In genomic region chr10:104240078-104240477, GRCh38 we compare ENCODE assay signal across 19 cellular contexts. TPM values are rescaled to one million over a fixed set of nuclear protein-coding genes. Genes with fewer than 3 reads are reported as not detected.
DNase-seq lines count a peak whose midpoint lies in the region; ATAC-seq, FAIRE-seq and TF ChIP-seq lines count a peak whose summit lies in the region.
"Had no signal": no experiment of that assay in that cellular context is flagged by ENCODE, and none has a peak within 500 bp of the region (broad histone marks: within the 10 kb centered on the region; RNA-seq: fewer than 3 reads in every experiment).

No MANE protein-coding gene starts in this region.

- WGBS in K562 (ENCODE audit: insufficient coverage, low coverage, missing lambda C conversion rate): 30% methylated on average over 2 of the region's 2 CpGs

- H4K20me1 ChIP-seq in K562 (replicated peaks; ENCODE audit: control insufficient read depth, insufficient read depth, low read length): no peaks in the 10 kb centered on the region
- H4K20me1 ChIP-seq: BLaER1 had no signal

- H3K9ac ChIP-seq in K562 (ENCODE audit: insufficient read depth in 1 of 2, low read depth in 2 of 2, low read length in 2 of 2): no peak overlapping the region
- H3K9ac ChIP-seq: BLaER1, GM23248 had no signal

- BruUV-seq in K562 (replicated peaks; lab: Mats Ljungman, UMichigan): no TSS peak

- H3K27me3 ChIP-seq in K562 (ENCODE audit: control insufficient read depth in 2 of 2, insufficient read depth in 2 of 2, low read length in 2 of 2): no peaks in the 10 kb centered on the region
- H3K27me3 ChIP-seq: BLaER1 had no signal

- no peak for FAIRE-seq in K562 (lab: Jason Lieb, UNC)
- FAIRE-seq: GM12892, GM18507 had no signal

- TF ChIP-seq POLR2A in NB4 (IDR thresholded peaks at IDR 0.05; ENCODE audit: extremely low read depth, insufficient read length) (no peak), K562 (conservative IDR thresholded peaks at IDR 0.05) (no peak)

- CTCF ChIA-PET in K562 (lab: Yijun Ruan, JAX; ENCODE audit: low intra/inter-chr PET ratio): no interaction called here

- H3K27ac Mint-ChIP-seq in activated naive CD4-positive, alpha-beta T cell treated with anti-CD3 and anti-CD28 coated beads, Interleukin-2, amount 50 U/mL, for 72 hours: no peak overlapping the region
- H3K27ac Mint-ChIP-seq: CD8-positive, alpha-beta T cell had no signal

- no peak for TF ChIP-seq EP300 in K562 (IDR thresholded peaks at IDR 0.05; ENCODE audit: low read length)

- ATAC-seq in K562: peak; percentile 34; the same call in 2 of the 3 replicates
- ATAC-seq in activated naive CD4-positive, alpha-beta T cell treated with anti-CD3 and anti-CD28 coated beads, Interleukin-2, amount 50 U/mL, for 72 hours: no peak
- ATAC-seq: CD8-positive, alpha-beta T cell had no signal

- no peak overlapping the region for H3K4me2 ChIP-seq in K562 (ENCODE audit: insufficient read depth, low read length)
- H3K4me2 ChIP-seq: BLaER1 had no signal

- no peaks in the 10 kb centered on the region for H3K36me3 Mint-ChIP-seq in activated naive CD4-positive, alpha-beta T cell treated with anti-CD3 and anti-CD28 coated beads, Interleukin-2, amount 50 U/mL, for 72 hours
- H3K36me3 Mint-ChIP-seq: CD8-positive, alpha-beta T cell had no signal

- 0 out of 2 replicates have a peak, but pooled peaks cover 1% of the 10 kb centered on the region for H3K9me3 ChIP-seq in K562 (replicated peaks; ENCODE audit: control insufficient read depth, insufficient read depth, low read depth, low read length)
- H3K9me3 ChIP-seq: HAP-1 had no signal

- no peaks in the 10 kb centered on the region for H3K79me2 ChIP-seq in K562 (ENCODE audit: control insufficient read depth, insufficient read depth, low read length)

- no peaks in the 10 kb centered on the region for H3K9me1 ChIP-seq in K562 (ENCODE audit: control insufficient read depth, insufficient read depth, low read length)

- H3K4me3 ChIP-seq in NB4 (ENCODE audit: low read depth, low read length) (no peak overlapping the region), K562 (no peak overlapping the region), foreskin fibroblast (ENCODE audit: low read depth in 1 of 2, low read length in 2 of 2) (no peak overlapping the region)
- H3K4me3 ChIP-seq: BLaER1, GM23248, HAP-1 had no signal

- peaks cover 0 to 8% of the 10 kb centered on the region in 2 experiments; a peak in 3 of 5 replicates for H3K4me1 ChIP-seq in K562 (replicated peaks in 1 of 2; ENCODE audit: control insufficient read depth in 2 of 2, insufficient read depth in 2 of 2, low read length in 2 of 2)
- H3K4me1 ChIP-seq: BLaER1, HAP-1 had no signal

- in situ Hi-C loops in K562 (cut with MboI): no loop called here

- no peak for TF ChIP-seq CTCF in NB4 (IDR thresholded peaks at IDR 0.05; ENCODE audit: low read depth, low read length)
- no peak for TF ChIP-seq CTCF in K562 (IDR thresholded peaks at IDR 0.05 in 2 of 3, conservative IDR thresholded peaks at IDR 0.05 in 1 of 3; ENCODE audit: insufficient read depth in 2 of 3, low read depth in 1 of 3, low read length in 3 of 3)
- no peak for TF ChIP-seq CTCF in foreskin fibroblast (IDR thresholded peaks at IDR 0.05; ENCODE audit: low read depth, low read length)

- DNase-seq in NOMO-1 treated with DMSO at 0.1 percent for 48 hours (lab: John Stamatoyannopoulos, UW; ENCODE audit: unreplicated experiment): peak; percentile 2
- no peak for DNase-seq in NOMO-1 (lab: John Stamatoyannopoulos, UW; ENCODE audit: unreplicated experiment in 2 of 2)
- DNase-seq in NB4 (ENCODE audit: low read depth): peak; percentile 10
- DNase-seq in K562 (ENCODE audit: extremely low read depth in 1 of 4, low spot score in 3 of 4): no peak
- DNase-seq in foreskin fibroblast: no peak
- DNase-seq in pons (ENCODE audit: low spot score): no peak
- no peak for DNase-seq in activated naive CD4-positive, alpha-beta T cell treated with anti-CD3 and anti-CD28 coated beads, Interleukin-2, amount 50 U/mL, for 72 hours (ENCODE audit: low spot score in 2 of 2)
- DNase-seq: 8988T; CD8-positive, alpha-beta T cell; DMS 273 treated with DMSO at 0.1 percent for 48 hours; DMS53; DND-41; EL; GM23248 had no signal

- peak overlapping the region; percentile 70; the same call in 1 of the 2 replicates for H2AFZ ChIP-seq in K562 (ENCODE audit: low read depth, low read length)
- H2AFZ ChIP-seq: GM23248 had no signal

- POLR2A ChIA-PET in K562 (lab: Yijun Ruan, JAX): interaction anchor here (0.5 kb wide), 1 partner anchor 19 kb away, joined by 3 read pairs; no protein-coding TSS in a partner anchor

- no peak overlapping the region for H3K27ac ChIP-seq in K562 (ENCODE audit: extremely low read depth, low read depth, low read length)
- H3K27ac ChIP-seq: BLaER1, GM23248 had no signal

- peaks cover 0 to 6% of the 10 kb centered on the region in 2 donors for H3K9me3 Mint-ChIP-seq in activated naive CD4-positive, alpha-beta T cell treated with anti-CD3 and anti-CD28 coated beads, Interleukin-2, amount 50 U/mL, for 72 hours
- H3K9me3 Mint-ChIP-seq: CD8-positive, alpha-beta T cell had no signal

- intact Hi-C loops in K562 (cut with micrococcal nuclease): no loop called here

- H3K36me3 ChIP-seq in K562 (ENCODE audit: control insufficient read depth, insufficient read depth, low read length): no peaks in the 10 kb centered on the region
- H3K36me3 ChIP-seq: BLaER1, HAP-1 had no signal

- TF ChIP-seq RAD21 in K562 (CRISPR knock-in tag; conservative IDR thresholded peaks at IDR 0.05 in 1 of 2, IDR thresholded peaks at IDR 0.05 in 1 of 2): no peak

RNA-seq across cellular contexts. Expression of gene CFAP43, which starts 7.9 kb away (rescaled TPM):
- total RNA-seq in K562 (2011; cell fraction: chromatin; rRNA removed; ENCODE audit: low replicate concordance): 0.32 and 0.49 TPM in 2 replicates
- 0.17 TPM in 1 of 2 replicates, not detected in the other for total RNA-seq in K562 (2011; cell fraction: nucleolus; rRNA removed)
- 0.51 and 0.99 TPM in 2 replicates for total RNA-seq in K562 (2011; cell fraction: nucleoplasm; rRNA removed)
- total RNA-seq in K562 (2014; rRNA removed) (0.09 and 0.20 TPM in 2 replicates), K562 (2014; rRNA removed; fragmentation: Illumina TruSeq; extraction: Trizol) (0.10 and 0.11 TPM in 2 replicates), K562 (2015; rRNA removed; fragmentation: Illumina TruSeq; extraction: Trizol) (0.11 and 0.15 TPM in 2 replicates), K562 (2021) (0.16 and 0.20 TPM in 2 replicates)
- polyA plus RNA-seq in K562 (2011; rRNA removed) (0.43 and 0.86 TPM in 2 replicates), K562 (2014; fragmentation: Illumina TruSeq; extraction: Trizol) (0.09 TPM in 1 of 2 replicates, not detected in the other), K562 (2014; fragmentation: Nextera tagmentation; extraction: Ambion mirVana) (under 1 TPM in 1 of 2 experiments, not detected in 1; 0.07 TPM), K562 (2014; rRNA removed) (0.04 and 0.54 TPM in 2 replicates)
- polyA plus RNA-seq in K562 (2011; cell fraction: cytosol; rRNA removed): 0.27 and 0.31 TPM in 2 replicates
- 0.83 and 1.0 TPM in 2 replicates for polyA plus RNA-seq in K562 (2011; cell fraction: nucleus; rRNA removed)
- polyA plus RNA-seq in K562 (2012): 0.10 and 0.17 TPM in 2 replicates
- 0.87 and 1.1 TPM in 2 replicates for polyA minus RNA-seq in K562 (2011; rRNA and poly(A)+ RNA removed)
- polyA minus RNA-seq in K562 (2011; cell fraction: cytosol; rRNA and poly(A)+ RNA removed): not detected in 2 replicates
- 0.27 and 0.44 TPM in 2 replicates for polyA minus RNA-seq in K562 (2011; cell fraction: nucleus; rRNA and poly(A)+ RNA removed)
- under 1 TPM in 1 of 2 donors, not detected in 1; 0.19 TPM for total RNA-seq in activated naive CD4-positive, alpha-beta T cell treated with anti-CD3 and anti-CD28 coated beads, Interleukin-2, amount 50 U/mL, for 72 hours
- total RNA-seq: CD8-positive, alpha-beta T cell; GM23248 had no signal

RNA-seq across cellular contexts. Expression of gene GSTO1, which starts 14.6 kb away (rescaled TPM):
- total RNA-seq in K562 (2011; cell fraction: chromatin; rRNA removed; ENCODE audit: low replicate concordance): 31.7 and 33.4 TPM in 2 replicates
- total RNA-seq in K562 (2011; cell fraction: nucleolus; rRNA removed): 55.9 and 65.0 TPM in 2 replicates
- total RNA-seq in K562 (2011; cell fraction: nucleoplasm; rRNA removed): 52.1 and 63.5 TPM in 2 replicates
- 221 and 225 TPM in 2 replicates for total RNA-seq in K562 (2014; rRNA removed)
- total RNA-seq in K562 (2014; rRNA removed; fragmentation: Illumina TruSeq; extraction: Trizol): 237 and 280 TPM in 2 replicates
- 195 and 204 TPM in 2 replicates for total RNA-seq in K562 (2015; rRNA removed; fragmentation: Illumina TruSeq; extraction: Trizol)
- 252 and 275 TPM in 2 replicates for total RNA-seq in K562 (2021)
- polyA plus RNA-seq in K562 (2011; rRNA removed): 401 and 592 TPM in 2 replicates
- polyA plus RNA-seq in K562 (2011; cell fraction: cytosol; rRNA removed): 146 and 208 TPM in 2 replicates
- 83.6 and 116 TPM in 2 replicates for polyA plus RNA-seq in K562 (2011; cell fraction: nucleus; rRNA removed)
- polyA plus RNA-seq in K562 (2012): 188 and 273 TPM in 2 replicates
- 283 and 333 TPM in 2 replicates for polyA plus RNA-seq in K562 (2014; fragmentation: Illumina TruSeq; extraction: Trizol)
- 100 to 1,000 TPM; 136 to 205 TPM for polyA plus RNA-seq in K562 (2014; fragmentation: Nextera tagmentation; extraction: Ambion mirVana)
- polyA plus RNA-seq in K562 (2014; rRNA removed): 315 and 359 TPM in 2 replicates
- 170 and 176 TPM in 2 replicates for polyA minus RNA-seq in K562 (2011; rRNA and poly(A)+ RNA removed)
- polyA minus RNA-seq in K562 (2011; cell fraction: cytosol; rRNA and poly(A)+ RNA removed): 104 and 123 TPM in 2 replicates
- 32.2 and 48.5 TPM in 2 replicates for polyA minus RNA-seq in K562 (2011; cell fraction: nucleus; rRNA and poly(A)+ RNA removed)
- total RNA-seq in activated naive CD4-positive, alpha-beta T cell treated with anti-CD3 and anti-CD28 coated beads, Interleukin-2, amount 50 U/mL, for 72 hours: 100 to 1,000 TPM; 232 to 431 TPM

RNA-seq across cellular contexts. Expression of gene GSTO2, which starts 28.9 kb away (rescaled TPM):
- total RNA-seq in K562 (2011; cell fraction: chromatin; rRNA removed; ENCODE audit: low replicate concordance): 0.79 and 1.1 TPM in 2 replicates
- total RNA-seq in K562 (2011; cell fraction: nucleolus; rRNA removed): 0.79 and 1.8 TPM in 2 replicates
- 1.2 and 2.1 TPM in 2 replicates for total RNA-seq in K562 (2011; cell fraction: nucleoplasm; rRNA removed)
- total RNA-seq in K562 (2014; rRNA removed) (0.18 and 0.33 TPM in 2 replicates), K562 (2014; rRNA removed; fragmentation: Illumina TruSeq; extraction: Trizol) (0.29 and 0.45 TPM in 2 replicates), K562 (2015; rRNA removed; fragmentation: Illumina TruSeq; extraction: Trizol) (0.30 and 0.40 TPM in 2 replicates), K562 (2021) (0.96 and 1.4 TPM in 2 replicates)
- polyA plus RNA-seq in K562 (2011; rRNA removed) (0.74 and 1.8 TPM in 2 replicates), K562 (2014; fragmentation: Illumina TruSeq; extraction: Trizol) (0.40 and 0.78 TPM in 2 replicates), K562 (2014; fragmentation: Nextera tagmentation; extraction: Ambion mirVana) (1 to 10 TPM in 1 of 2 experiments, under 1 TPM in 1; 0.90 to 1.0 TPM), K562 (2014; rRNA removed) (1.1 and 1.7 TPM in 2 replicates)
- 1.4 and 2.1 TPM in 2 replicates for polyA plus RNA-seq in K562 (2011; cell fraction: cytosol; rRNA removed)
- 0.86 and 0.92 TPM in 2 replicates for polyA plus RNA-seq in K562 (2011; cell fraction: nucleus; rRNA removed)
- polyA plus RNA-seq in K562 (2012): 0.65 and 0.80 TPM in 2 replicates
- 0.27 and 0.67 TPM in 2 replicates for polyA minus RNA-seq in K562 (2011; rRNA and poly(A)+ RNA removed)
- 0.57 and 0.82 TPM in 2 replicates for polyA minus RNA-seq in K562 (2011; cell fraction: cytosol; rRNA and poly(A)+ RNA removed)
- polyA minus RNA-seq in K562 (2011; cell fraction: nucleus; rRNA and poly(A)+ RNA removed): 0.78 and 1.8 TPM in 2 replicates
- total RNA-seq in activated naive CD4-positive, alpha-beta T cell treated with anti-CD3 and anti-CD28 coated beads, Interleukin-2, amount 50 U/mL, for 72 hours: 1 to 10 TPM; 1.4 to 1.6 TPM
- total RNA-seq: H4 had no signal

Comparison
In these comparisons a context has a peak if more than half of its experiments do, and no peak if none do; other contexts are left out.
1. DNase-seq: peak in NOMO-1 treated with DMSO at 0.1 percent for 48 hours (single experiment) and NB4 (single experiment); none in NOMO-1 (0 of 2), K562 (0 of 4), foreskin fibroblast (0 of 2), pons (single experiment) and activated naive CD4-positive, alpha-beta T cell treated with anti-CD3 and anti-CD28 coated beads, Interleukin-2, amount 50 U/mL, for 72 hours (0 of 2).